ENCODE assay signal across 1 cellular context in the genomic region with DNA sequence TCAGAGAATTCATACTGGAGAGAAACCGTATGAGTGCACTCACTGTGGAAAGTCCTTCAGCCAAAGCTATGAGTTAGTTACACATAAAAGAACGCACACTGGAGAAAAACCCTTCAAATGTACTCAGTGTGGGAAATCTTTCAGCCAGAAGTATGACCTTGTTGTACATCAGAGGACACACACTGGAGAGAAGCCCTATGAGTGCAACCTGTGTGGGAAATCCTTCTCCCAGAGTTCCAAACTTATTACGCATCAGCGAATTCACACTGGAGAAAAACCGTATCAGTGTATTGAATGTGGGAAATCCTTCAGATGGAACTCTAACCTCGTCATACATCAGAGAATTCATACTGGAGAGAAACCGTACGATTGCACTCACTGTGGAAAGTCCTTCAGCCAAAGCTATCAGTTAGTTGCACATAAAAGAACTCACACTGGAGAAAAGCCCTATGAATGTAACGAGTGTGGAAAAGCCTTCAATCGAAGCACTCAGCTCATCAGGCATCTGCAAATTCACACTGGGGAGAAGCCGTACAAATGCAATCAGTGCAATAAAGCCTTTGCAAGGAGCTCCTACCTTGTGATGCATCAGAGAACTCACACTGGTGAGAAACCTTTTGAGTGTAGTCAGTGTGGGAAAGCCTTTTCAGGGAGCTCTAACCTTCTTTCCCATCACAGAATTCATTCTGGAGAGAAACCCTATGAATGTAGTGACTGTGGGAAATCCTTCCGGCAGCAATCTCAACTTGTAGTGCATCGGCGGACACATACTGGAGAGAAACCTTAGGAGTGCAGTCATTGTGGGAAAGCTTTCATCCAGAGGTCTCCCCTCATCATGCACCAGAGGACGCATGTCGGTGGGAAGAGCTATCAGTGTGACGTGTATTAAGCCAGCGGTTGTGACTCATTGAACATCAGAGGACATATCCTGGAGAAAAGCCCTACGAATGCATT.
TF ChIP-seq lines count a peak whose summit lies in the region.

No MANE protein-coding gene starts in this region.

TF ChIP-seq in A549, 52 proteins besides CTCF, POLR2A, EP300 and RAD21:
- TF ChIP-seq MAFK (IDR thresholded peaks at IDR 0.05; ENCODE audit: partially characterized antibody) (peak; percentile 8), FOSB (CRISPR knock-in tag; IDR thresholded peaks at IDR 0.05) (no peak), KDM1A (IDR thresholded peaks at IDR 0.05; ENCODE audit: low read depth) (0 out of 2 replicates have a peak, but pooled peaks have one; percentile 14), NPAS2 (CRISPR knock-in tag; IDR thresholded peaks at IDR 0.05; ENCODE audit: borderline replicate concordance) (no peak), GATA3 (IDR thresholded peaks at IDR 0.05; ENCODE audit: borderline replicate concordance) (peak; percentile 55; the same call in 1 of the 2 replicates)
- TF ChIP-seq, protein P1, sequence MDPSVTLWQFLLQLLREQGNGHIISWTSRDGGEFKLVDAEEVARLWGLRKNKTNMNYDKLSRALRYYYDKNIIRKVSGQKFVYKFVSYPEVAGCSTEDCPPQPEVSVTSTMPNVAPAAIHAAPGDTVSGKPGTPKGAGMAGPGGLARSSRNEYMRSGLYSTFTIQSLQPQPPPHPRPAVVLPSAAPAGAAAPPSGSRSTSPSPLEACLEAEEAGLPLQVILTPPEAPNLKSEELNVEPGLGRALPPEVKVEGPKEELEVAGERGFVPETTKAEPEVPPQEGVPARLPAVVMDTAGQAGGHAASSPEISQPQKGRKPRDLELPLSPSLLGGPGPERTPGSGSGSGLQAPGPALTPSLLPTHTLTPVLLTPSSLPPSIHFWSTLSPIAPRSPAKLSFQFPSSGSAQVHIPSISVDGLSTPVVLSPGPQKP (IDR thresholded peaks at IDR 0.05; ENCODE audit: low read depth, low read length), result no peak
- TF ChIP-seq, protein P2, sequence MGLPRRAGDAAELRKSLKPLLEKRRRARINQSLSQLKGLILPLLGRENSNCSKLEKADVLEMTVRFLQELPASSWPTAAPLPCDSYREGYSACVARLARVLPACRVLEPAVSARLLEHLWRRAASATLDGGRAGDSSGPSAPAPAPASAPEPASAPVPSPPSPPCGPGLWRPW (IDR thresholded peaks at IDR 0.05), result 0 out of 2 replicates have a peak, but pooled peaks have one; percentile 4
